22 cellular contexts compared by ENCODE assay signal in the genomic region with DNA sequence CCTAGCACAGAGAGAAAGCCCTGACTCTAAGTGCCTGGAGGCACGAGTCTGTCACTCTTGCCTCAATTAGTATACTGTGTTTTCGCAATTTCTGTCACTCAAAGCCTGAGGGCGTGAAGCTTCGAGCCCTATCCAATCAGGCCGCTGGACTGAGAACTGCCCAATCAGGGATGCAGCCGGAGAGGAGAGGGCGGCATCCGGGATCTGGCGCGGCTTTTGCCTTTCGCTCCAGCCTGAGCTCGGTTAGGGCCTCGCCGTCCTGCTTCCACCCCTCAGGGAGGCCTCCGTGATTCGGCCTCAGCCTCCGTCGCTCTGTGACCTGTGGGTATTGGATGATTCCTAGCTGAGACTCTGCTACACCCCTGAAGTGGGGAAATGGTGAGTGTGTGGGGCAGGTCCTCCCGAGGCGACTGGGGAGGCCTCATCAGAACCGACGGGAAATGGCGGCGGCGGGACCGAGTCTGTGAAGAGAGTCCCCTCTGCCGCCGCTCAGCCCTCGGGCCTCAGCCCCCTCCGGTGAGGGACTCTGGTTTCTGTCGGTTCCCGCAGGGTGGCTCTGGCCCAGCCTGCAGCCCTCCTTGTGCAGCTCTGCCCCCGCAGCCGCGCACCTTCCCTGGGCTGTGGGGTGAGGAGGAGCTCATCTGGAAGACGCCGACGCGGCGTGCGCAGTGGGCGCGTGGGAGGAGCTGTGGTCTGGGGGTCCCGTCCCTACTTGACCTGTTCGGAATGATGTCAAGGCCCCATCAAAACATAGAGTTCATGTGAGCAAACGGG. TPM values are rescaled to one million over a fixed set of nuclear protein-coding genes. Genes with fewer than 3 reads are reported as not detected.
A peak's percentile ranks its signal among the peaks of the same experiment; 100 is the strongest.
DNase-seq lines count a peak whose midpoint lies in the region; ATAC-seq, FAIRE-seq and TF ChIP-seq lines count a peak whose summit lies in the region.
"Had no signal": no experiment of that assay in that cellular context is flagged by ENCODE, and none has a peak within 500 bp of the region (broad histone marks: within the 10 kb centered on the region; RNA-seq: fewer than 3 reads in every experiment).

No MANE protein-coding gene starts in this region.

- no peak for FAIRE-seq in K562 (lab: Jason Lieb, UNC)
- FAIRE-seq: colon, GM12878, HTR-8/SVneo had no signal

- 0 out of 2 replicates have a peak, but pooled peaks cover 2% of the 10 kb centered on the region for H3K9me3 ChIP-seq in K562 (replicated peaks; ENCODE audit: control insufficient read depth, insufficient read depth, low read depth, low read length)
- H3K9me3 ChIP-seq: HAP-1 had no signal

- no peaks in the 10 kb centered on the region for H3K79me2 ChIP-seq in ACC112 (ENCODE audit: control insufficient read depth, insufficient read depth, low read length, unreplicated experiment)
- H3K79me2 ChIP-seq in GM23338 (replicated peaks; ENCODE audit: insufficient read depth): peaks cover 48% of the 10 kb centered on the region
- H3K79me2 ChIP-seq in K562 (ENCODE audit: control insufficient read depth, insufficient read depth, low read length): no peaks in the 10 kb centered on the region

- H3K27ac ChIP-seq in ACC112 (ENCODE audit: low read depth, low read length) (no peak overlapping the region), GM23338 (ENCODE audit: low read depth) (0 out of 2 replicates have a peak overlapping the region, but pooled peaks have one; percentile 67), K562 (ENCODE audit: extremely low read depth, low read depth, low read length) (no peak overlapping the region)
- H3K27ac ChIP-seq: ovary, right lobe of liver had no signal

- H3K9ac ChIP-seq in K562 (ENCODE audit: insufficient read depth in 1 of 2, low read depth in 2 of 2, low read length in 2 of 2): no peak overlapping the region

- ATAC-seq in GM23338: peak; percentile 92
- ATAC-seq in K562: no peak
- ATAC-seq in HG03039 (IDR thresholded peaks at IDR 0.05; ENCODE audit: unreplicated experiment): no peak
- ATAC-seq: GM12878, natural killer cell, right lobe of liver had no signal

- no peak for TF ChIP-seq POLR2A in K562 (conservative IDR thresholded peaks at IDR 0.05)

- no peak overlapping the region for H3K27ac Mint-ChIP-seq in GM23338
- H3K27ac Mint-ChIP-seq: activated naive CD4-positive, alpha-beta T cell treated with anti-CD3 and anti-CD28 coated beads, Interleukin-2, amount 50 U/mL, for 24 hours; brain; CD4-positive, CD25-positive, alpha-beta regulatory T cell; endodermal cell; natural killer cell had no signal

- 0 out of 2 replicates have a peak, but pooled peaks cover 2% of the 10 kb centered on the region for H3F3A ChIP-seq in GM23338 (replicated peaks; ENCODE audit: low read depth)

- TF ChIP-seq CTCF in GM23338 (conservative IDR thresholded peaks at IDR 0.05; ENCODE audit: low read depth in 2 of 2) (no peak), K562 (IDR thresholded peaks at IDR 0.05 in 2 of 3, conservative IDR thresholded peaks at IDR 0.05 in 1 of 3; ENCODE audit: insufficient read depth in 2 of 3, low read depth in 1 of 3, low read length in 3 of 3) (no peak)

- peaks cover 95% of the 10 kb centered on the region for H3K9me3 Mint-ChIP-seq in GM23338

- H3K27me3 ChIP-seq in ACC112 (ENCODE audit: insufficient read depth, low read length) (peaks cover 24% of the 10 kb centered on the region), GM23338 (ENCODE audit: insufficient read depth) (no peaks in the 10 kb centered on the region), K562 (ENCODE audit: control insufficient read depth in 2 of 2, insufficient read depth in 2 of 2, low read length in 2 of 2) (no peaks in the 10 kb centered on the region)
- H3K27me3 ChIP-seq: ovary, right lobe of liver had no signal

- DNase-seq in GM23338 (ENCODE audit: low spot score) (peak; percentile 97), K562 (ENCODE audit: extremely low read depth in 1 of 4, low spot score in 3 of 4) (no peak), iris pigment epithelial cell (ENCODE audit: low read depth) (peak; percentile 1), SKM-1 (lab: John Stamatoyannopoulos, UW; ENCODE audit: unreplicated experiment) (no peak), GM03348 (ENCODE audit: low spot score) (no peak), NCI-H1417 treated with DMSO at 0.1 percent for 48 hours (lab: John Stamatoyannopoulos, UW) (no peak)
- DNase-seq: activated T-cell treated with anti-CD3 and anti-CD28 coated beads, Interleukin-2, amount 50 U/mL, for 48 hours; CD4-positive, CD25-positive, alpha-beta regulatory T cell; endodermal cell; kidney glomerular epithelial cell; natural killer cell; NCI-H524 treated with DMSO at 0.1 percent for 48 hours; ovary; right lobe of liver had no signal

- no peak overlapping the region for H2AFZ ChIP-seq in ACC112 (ENCODE audit: low read length, unreplicated experiment)
- H2AFZ ChIP-seq in GM23338: no peak overlapping the region; the same call in 1 of the 2 replicates
- no peak overlapping the region for H2AFZ ChIP-seq in K562 (ENCODE audit: low read depth, low read length)

- CTCF ChIA-PET in K562 (lab: Yijun Ruan, JAX; ENCODE audit: low intra/inter-chr PET ratio): no interaction called here

- H3K4me3 Mint-ChIP-seq in GM23338: peak overlapping the region; percentile 55; the same call in 2 of the 3 replicates
- H3K4me3 Mint-ChIP-seq: activated naive CD4-positive, alpha-beta T cell treated with anti-CD3 and anti-CD28 coated beads, Interleukin-2, amount 50 U/mL, for 24 hours; brain; CD4-positive, CD25-positive, alpha-beta regulatory T cell; endodermal cell; natural killer cell had no signal

- 6% methylated on average over 40 of the region's 46 CpGs for WGBS in K562 (ENCODE audit: insufficient coverage, low coverage, missing lambda C conversion rate)

- H4K20me1 ChIP-seq in GM23338 (replicated peaks; ENCODE audit: insufficient read depth) (peaks cover 6% of the 10 kb centered on the region), K562 (replicated peaks; ENCODE audit: control insufficient read depth, insufficient read depth, low read length) (no peaks in the 10 kb centered on the region)

- peaks cover 44% of the 10 kb centered on the region for H3K36me3 Mint-ChIP-seq in GM23338 (ENCODE audit: low read depth)

- no peaks in the 10 kb centered on the region; the same call in 1 of the 2 replicates for H3K36me3 ChIP-seq in ACC112 (ENCODE audit: insufficient read depth, low read length)
- H3K36me3 ChIP-seq in GM23338 (ENCODE audit: insufficient read depth): peaks cover 11% of the 10 kb centered on the region
- no peaks in the 10 kb centered on the region for H3K36me3 ChIP-seq in K562 (ENCODE audit: control insufficient read depth, insufficient read depth, low read length)
- H3K36me3 ChIP-seq: HAP-1, ovary, right lobe of liver had no signal

- no peak for TF ChIP-seq RAD21 in K562 (CRISPR knock-in tag; conservative IDR thresholded peaks at IDR 0.05 in 1 of 2, IDR thresholded peaks at IDR 0.05 in 1 of 2)

- intact Hi-C loops in K562 (cut with micrococcal nuclease): no loop called here

- H3K9me1 ChIP-seq in K562 (ENCODE audit: control insufficient read depth, insufficient read depth, low read length): no peaks in the 10 kb centered on the region

- peaks cover 8% of the 10 kb centered on the region for H3K27me3 Mint-ChIP-seq in GM23338 (ENCODE audit: insufficient read depth, low read depth, poor library complexity)
- H3K27me3 Mint-ChIP-seq: activated naive CD4-positive, alpha-beta T cell treated with anti-CD3 and anti-CD28 coated beads, Interleukin-2, amount 50 U/mL, for 24 hours; CD4-positive, CD25-positive, alpha-beta regulatory T cell had no signal

- in situ Hi-C loops in K562 (cut with MboI): no loop called here

- POLR2A ChIA-PET in K562 (lab: Yijun Ruan, JAX): no interaction called here

- no peaks in the 10 kb centered on the region for H3K4me1 Mint-ChIP-seq in GM23338
- H3K4me1 Mint-ChIP-seq: brain, endodermal cell had no signal

- H3K4me2 ChIP-seq in GM23338 (peak overlapping the region; percentile 92), K562 (ENCODE audit: insufficient read depth, low read length) (no peak overlapping the region)

- no peaks in the 10 kb centered on the region for H3K9me2 ChIP-seq in GM23338 (ENCODE audit: insufficient read depth)

- H3K4me1 ChIP-seq in ACC112 (ENCODE audit: control insufficient read depth, insufficient read depth, low read length, unreplicated experiment) (no peaks in the 10 kb centered on the region), GM23338 (ENCODE audit: insufficient read depth) (0 out of 2 replicates have a peak, but pooled peaks cover 7% of the 10 kb centered on the region), K562 (replicated peaks in 1 of 2; ENCODE audit: control insufficient read depth in 2 of 2, insufficient read depth in 2 of 2, low read length in 2 of 2) (peaks cover 0 to 4% of the 10 kb centered on the region in 2 experiments; a peak in 1 of 5 replicates)
- H3K4me1 ChIP-seq: HAP-1, right lobe of liver had no signal

- BruUV-seq in K562 (replicated peaks; lab: Mats Ljungman, UMichigan): no TSS peak

- no peak for TF ChIP-seq EP300 in K562 (IDR thresholded peaks at IDR 0.05; ENCODE audit: low read length)

- H3K4me3 ChIP-seq in ACC112 (ENCODE audit: low read depth, low read length): peak overlapping the region; percentile 53
- peak overlapping the region; percentile 90 for H3K4me3 ChIP-seq in GM23338
- no peak overlapping the region for H3K4me3 ChIP-seq in K562
- H3K4me3 ChIP-seq: GM12878, HAP-1, ovary, right lobe of liver had no signal

TF ChIP-seq in GM23338, 12 proteins besides CTCF, POLR2A, EP300 and RAD21 (continues in another document):
- no peak for TF ChIP-seq NANOG (IDR thresholded peaks at IDR 0.05; ENCODE audit: borderline replicate concordance)

RNA-seq across cellular contexts. Expression of gene ZNF141, which starts 48.5 kb away (rescaled TPM):
- 54.6 and 58.1 TPM in 2 replicates for total RNA-seq in GM23338 (2014; rRNA removed; shearing (Covaris generic))
- polyA plus RNA-seq in GM23338 (2016; fragmentation: Nextera tagmentation; extraction: Ambion mirVana) (12.9 and 18.5 TPM in 2 replicates), K562 (2011; rRNA removed) (not detected in 2 replicates), K562 (2014; fragmentation: Illumina TruSeq; extraction: Trizol) (not detected in 2 replicates), K562 (2014; fragmentation: Nextera tagmentation; extraction: Ambion mirVana) (not detected), K562 (2014; rRNA removed) (not detected in 2 replicates)
- total RNA-seq in K562 (2011; cell fraction: chromatin; rRNA removed; ENCODE audit: low replicate concordance): not detected in 2 replicates
- not detected in 2 replicates for total RNA-seq in K562 (2011; cell fraction: nucleolus; rRNA removed)
- total RNA-seq in K562 (2011; cell fraction: nucleoplasm; rRNA removed): not detected in 2 replicates
- total RNA-seq in K562 (2014; rRNA removed) (not detected in 2 replicates), K562 (2014; rRNA removed; fragmentation: Illumina TruSeq; extraction: Trizol) (not detected in 2 replicates), K562 (2015; rRNA removed; fragmentation: Illumina TruSeq; extraction: Trizol) (not detected in 2 replicates), K562 (2021) (0.09 and 0.16 TPM in 2 replicates)
- not detected in 2 replicates for polyA plus RNA-seq in K562 (2011; cell fraction: cytosol; rRNA removed)
- not detected in 2 replicates for polyA plus RNA-seq in K562 (2011; cell fraction: nucleus; rRNA removed)
- not detected in 2 replicates for polyA plus RNA-seq in K562 (2012)
- polyA minus RNA-seq in K562 (2011; rRNA and poly(A)+ RNA removed): not detected in 2 replicates
- polyA minus RNA-seq in K562 (2011; cell fraction: cytosol; rRNA and poly(A)+ RNA removed): not detected in 2 replicates
- not detected in 2 replicates for polyA minus RNA-seq in K562 (2011; cell fraction: nucleus; rRNA and poly(A)+ RNA removed)

Comparison
In these comparisons a context has a peak if more than half of its experiments do, and no peak if none do; other contexts are left out.
1. DNase-seq: peak in GM23338 (single experiment) and iris pigment epithelial cell (single experiment); none in K562 (0 of 4), SKM-1 (single experiment), GM03348 (single experiment) and NCI-H1417 treated with DMSO at 0.1 percent for 48 hours (single experiment).
2. RNA of gene ZNF141, which starts 48.5 kb away (total RNA-seq): 54.6 to 58.1 TPM in GM23338; 0.09 to 0.16 TPM in K562; every median in the first group is over 10 times any median in the second.